1 cellular context compared by ENCODE assay signal in genomic region chr7:153934629-153935028, GRCh38.
TF ChIP-seq lines count a peak whose summit lies in the region.

No MANE protein-coding gene starts in this region.

TF ChIP-seq in SK-N-SH, 30 proteins besides CTCF, POLR2A, EP300 and RAD21 (continued from another document):
- TF ChIP-seq REST (IDR thresholded peaks at IDR 0.05; ENCODE audit: low read depth, low read length), result no peak
- TF ChIP-seq RCOR1 (IDR thresholded peaks at IDR 0.05; ENCODE audit: low read length), result no peak
- TF ChIP-seq SIN3A (IDR thresholded peaks at IDR 0.05; ENCODE audit: borderline replicate concordance, low read depth, low read length), result no peak
- no peak for TF ChIP-seq TCF12 (IDR thresholded peaks at IDR 0.05)
- peak; percentile 10 for TF ChIP-seq CHD2 (IDR thresholded peaks at IDR 0.05; ENCODE audit: low read length, partially characterized antibody)
- peak; percentile 62; the same call in 1 of the 2 replicates for TF ChIP-seq MXI1 (IDR thresholded peaks at IDR 0.05; ENCODE audit: low read depth, low read length)
- TF ChIP-seq MEF2A (IDR thresholded peaks at IDR 0.05; ENCODE audit: borderline replicate concordance, low read depth), result no peak
